Comparison of ENCODE assay signal across 21 cellular contexts in the genomic region with DNA sequence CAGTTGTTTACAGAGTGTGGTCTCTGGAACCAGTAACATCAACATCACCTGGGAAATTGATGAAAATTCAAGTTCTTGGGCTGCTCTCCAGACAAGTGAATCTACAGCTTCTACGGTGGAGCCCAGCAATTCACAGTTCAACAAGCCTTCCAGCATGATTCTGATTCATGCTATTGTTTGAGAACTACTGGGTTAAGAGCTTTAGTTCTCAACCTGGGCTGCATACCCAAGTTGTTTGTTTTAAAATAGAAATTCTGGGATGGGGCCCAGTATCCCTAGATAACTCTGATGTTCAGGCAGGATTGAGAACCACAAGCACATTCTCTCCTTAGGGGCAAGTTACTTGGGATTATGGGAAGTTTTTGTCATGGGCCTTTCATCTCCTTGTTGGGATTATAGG.
DNase-seq lines count a peak whose midpoint lies in the region; ATAC-seq, FAIRE-seq and TF ChIP-seq lines count a peak whose summit lies in the region.
"Had no signal": no experiment of that assay in that cellular context is flagged by ENCODE, and none has a peak within 500 bp of the region (broad histone marks: within the 10 kb centered on the region; RNA-seq: fewer than 3 reads in every experiment).

No MANE protein-coding gene starts in this region.

- ATAC-seq in HG03442 (IDR thresholded peaks at IDR 0.05; ENCODE audit: unreplicated experiment): no peak
- ATAC-seq: left lobe of liver had no signal

- H3K4me1 ChIP-seq in HEK293 (ENCODE audit: control insufficient read depth, insufficient read depth, low read length): no peaks in the 10 kb centered on the region
- H3K4me1 ChIP-seq: ascending aorta, colonic mucosa, pancreas, sigmoid colon had no signal

- CTCF ChIA-PET in HEK293 (lab: Yijun Ruan, JAX): interaction anchor here (1.5 kb wide), 1 partner anchor 42 kb away, joined by 4 read pairs; no protein-coding TSS in a partner anchor

- TF ChIP-seq CTCF in HEK293 (tag by site-specific recombination; IDR thresholded peaks at IDR 0.05) (no peak), astrocyte of the spinal cord (IDR thresholded peaks at IDR 0.05; ENCODE audit: low read depth, low read length) (no peak), fibroblast of pulmonary artery (IDR thresholded peaks at IDR 0.05; ENCODE audit: low read length, missing control alignments) (no peak)

- DNase-seq in astrocyte of the spinal cord (ENCODE audit: low read depth, low spot score) (peak; percentile 42), fibroblast of pulmonary artery (ENCODE audit: low read depth) (peak; percentile 49), NCI-H524 treated with DMSO at 0.1 percent for 48 hours (lab: John Stamatoyannopoulos, UW) (no peak), urothelium cell line (ENCODE audit: low spot score) (no peak), NCI-H1436 treated with DMSO at 0.1 percent for 48 hours (lab: John Stamatoyannopoulos, UW) (no peak)
- DNase-seq: AML-193, colonic mucosa, DMS79 treated with DMSO at 0.1 percent for 48 hours, HCEC 1CT, NCI-H1417, NCI-H2171 treated with DMSO at 0.1 percent for 48 hours, NCI-H748 treated with DMSO at 0.1 percent for 48 hours, OCI-M1, pancreas, SHP77, sigmoid colon had no signal

- H3K9me3 ChIP-seq in HEK293 (ENCODE audit: control insufficient read depth, insufficient read depth, low read depth, low read length): peaks cover 2% of the 10 kb centered on the region
- H3K9me3 ChIP-seq: ascending aorta, colonic mucosa, pancreas, sigmoid colon had no signal

- no peak for FAIRE-seq in urothelium cell line (lab: Jason Lieb, UNC)
- FAIRE-seq: pancreas, TTC549 had no signal

- in situ Hi-C loops in astrocyte of the spinal cord (cut with HindIII; ENCODE audit: low sequenced_read_pairs): no loop called here

- no peaks in the 10 kb centered on the region for H3K36me3 ChIP-seq in HEK293 (ENCODE audit: control insufficient read depth in 2 of 2, insufficient read depth in 1 of 2, low read length in 2 of 2)
- H3K36me3 ChIP-seq: ascending aorta, colonic mucosa, pancreas, sigmoid colon had no signal

- H3K4me3 ChIP-seq in HEK293 (ENCODE audit: low read depth, low read length) (no peak overlapping the region), astrocyte of the spinal cord (ENCODE audit: low read depth, low read length) (no peak overlapping the region), fibroblast of pulmonary artery (replicated peaks; ENCODE audit: low read depth, low read length) (no peak overlapping the region)
- H3K4me3 ChIP-seq: ascending aorta, colonic mucosa, pancreas, sigmoid colon had no signal

- POLR2A ChIA-PET in HEK293 (lab: Yijun Ruan, JAX): no interaction called here

- H3K27ac ChIP-seq in HEK293 (ENCODE audit: extremely low read depth, low read depth, low read length): no peak overlapping the region
- H3K27ac ChIP-seq: colonic mucosa, pancreas had no signal

TF ChIP-seq in HEK293, 187 proteins besides CTCF, POLR2A, EP300 and RAD21:
- TF ChIP-seq, protein P1, sequence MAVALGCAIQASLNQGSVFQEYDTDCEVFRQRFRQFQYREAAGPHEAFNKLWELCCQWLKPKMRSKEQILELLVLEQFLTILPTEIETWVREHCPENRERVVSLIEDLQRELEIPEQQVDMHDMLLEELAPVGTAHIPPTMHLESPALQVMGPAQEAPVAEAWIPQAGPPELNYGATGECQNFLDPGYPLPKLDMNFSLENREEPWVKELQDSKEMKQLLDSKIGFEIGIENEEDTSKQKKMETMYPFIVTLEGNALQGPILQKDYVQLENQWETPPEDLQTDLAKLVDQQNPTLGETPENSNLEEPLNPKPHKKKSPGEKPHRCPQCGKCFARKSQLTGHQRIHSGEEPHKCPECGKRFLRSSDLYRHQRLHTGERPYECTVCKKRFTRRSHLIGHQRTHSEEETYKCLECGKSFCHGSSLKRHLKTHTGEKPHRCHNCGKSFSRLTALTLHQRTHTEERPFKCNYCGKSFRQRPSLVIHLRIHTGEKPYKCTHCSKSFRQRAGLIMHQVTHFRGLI (tag by site-specific recombination; IDR thresholded peaks at IDR 0.05): no peak
- TF ChIP-seq, protein P2, sequence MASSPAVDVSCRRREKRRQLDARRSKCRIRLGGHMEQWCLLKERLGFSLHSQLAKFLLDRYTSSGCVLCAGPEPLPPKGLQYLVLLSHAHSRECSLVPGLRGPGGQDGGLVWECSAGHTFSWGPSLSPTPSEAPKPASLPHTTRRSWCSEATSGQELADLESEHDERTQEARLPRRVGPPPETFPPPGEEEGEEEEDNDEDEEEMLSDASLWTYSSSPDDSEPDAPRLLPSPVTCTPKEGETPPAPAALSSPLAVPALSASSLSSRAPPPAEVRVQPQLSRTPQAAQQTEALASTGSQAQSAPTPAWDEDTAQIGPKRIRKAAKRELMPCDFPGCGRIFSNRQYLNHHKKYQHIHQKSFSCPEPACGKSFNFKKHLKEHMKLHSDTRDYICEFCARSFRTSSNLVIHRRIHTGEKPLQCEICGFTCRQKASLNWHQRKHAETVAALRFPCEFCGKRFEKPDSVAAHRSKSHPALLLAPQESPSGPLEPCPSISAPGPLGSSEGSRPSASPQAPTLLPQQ (tag by site-specific recombination; IDR thresholded peaks at IDR 0.05): peak; percentile 52; the same call in 1 of the 2 replicates
TF ChIP-seq in HEK293: peak in this region for 1.

Comparison
In these comparisons a context has a peak if more than half of its experiments do, and no peak if none do; other contexts are left out.
1. DNase-seq: peak in astrocyte of the spinal cord (single experiment) and fibroblast of pulmonary artery (single experiment); none in NCI-H524 treated with DMSO at 0.1 percent for 48 hours (single experiment), urothelium cell line (single experiment) and NCI-H1436 treated with DMSO at 0.1 percent for 48 hours (single experiment).